ENCODE assay signal across 8 cellular contexts in genomic region chr19:37079238-37079637, GRCh38. TPM values are rescaled to one million over a fixed set of nuclear protein-coding genes. Genes with fewer than 3 reads are reported as not detected.
DNase-seq lines count a peak whose midpoint lies in the region; ATAC-seq and TF ChIP-seq lines count a peak whose summit lies in the region.

No MANE protein-coding gene starts in this region.

- no peak overlapping the region for H3K27ac ChIP-seq in CD4-positive, CD25-positive, alpha-beta regulatory T cell (ENCODE audit: insufficient read depth, low read length, poor library complexity, severe bottlenecking)
- H3K27ac ChIP-seq in Karpas-422 (ENCODE audit: low read length), result no peak overlapping the region

- H3K9me3 Mint-ChIP-seq in CD4-positive, CD25-positive, alpha-beta regulatory T cell, result peaks cover 0 to 22% (median 17%) of the 10 kb centered on the region in 7 donors
- peaks cover 36% of the 10 kb centered on the region for H3K9me3 Mint-ChIP-seq in chondrocyte (ENCODE audit: low read depth)
- peaks cover 65% of the 10 kb centered on the region for H3K9me3 Mint-ChIP-seq in nephron

- H3K4me3 ChIP-seq in CD4-positive, CD25-positive, alpha-beta regulatory T cell (ENCODE audit: low read depth, low read length), result peak overlapping the region; percentile 95
- H3K4me3 ChIP-seq in Karpas-422 (ENCODE audit: low read length), result peak overlapping the region; percentile 76

- H3K27me3 Mint-ChIP-seq in CD4-positive, CD25-positive, alpha-beta regulatory T cell, result no peaks in the 10 kb centered on the region
- H3K27me3 Mint-ChIP-seq in chondrocyte (ENCODE audit: low read depth) (no peaks in the 10 kb centered on the region), nephron (ENCODE audit: low read depth) (no peaks in the 10 kb centered on the region)

- peak overlapping the region; percentile 80 for H3K9ac ChIP-seq in Karpas-422 (ENCODE audit: low read length)

- no peak for ATAC-seq in CD4-positive, CD25-positive, alpha-beta regulatory T cell (ENCODE audit: low read depth in 2 of 2)
- ATAC-seq in HG03139 (IDR thresholded peaks at IDR 0.05; ENCODE audit: unreplicated experiment) (no peak), HG03521 (IDR thresholded peaks at IDR 0.05; ENCODE audit: unreplicated experiment) (no peak)

- H4K20me1 ChIP-seq in Karpas-422 (ENCODE audit: insufficient read depth, low read depth, low read length), result no peaks in the 10 kb centered on the region

- TF ChIP-seq CTCF in chondrocyte (IDR thresholded peaks at IDR 0.05), result no peak
- no peak for TF ChIP-seq CTCF in nephron (IDR thresholded peaks at IDR 0.05; ENCODE audit: unreplicated experiment in 3 of 3)
- no peak for TF ChIP-seq CTCF in GM13977 (IDR thresholded peaks at IDR 0.05; ENCODE audit: extremely low read depth, insufficient read depth, missing control alignments)

- peaks cover 27% of the 10 kb centered on the region for H3K36me3 Mint-ChIP-seq in CD4-positive, CD25-positive, alpha-beta regulatory T cell
- H3K36me3 Mint-ChIP-seq in chondrocyte (ENCODE audit: low read depth) (peaks cover 20% of the 10 kb centered on the region), nephron (ENCODE audit: low read depth) (peaks cover 74% of the 10 kb centered on the region)

- peak overlapping the region; percentile 69 for H3K4me2 ChIP-seq in Karpas-422 (ENCODE audit: low read depth, low read length, poor library complexity, severe bottlenecking)

- H3K9me3 ChIP-seq in CD4-positive, CD25-positive, alpha-beta regulatory T cell (ENCODE audit: control insufficient read depth in 2 of 2, low read length in 2 of 2), result peaks cover 22 to 27% of the 10 kb centered on the region in 2 experiments
- H3K9me3 ChIP-seq in Karpas-422 (ENCODE audit: low read length), result peaks cover 14% of the 10 kb centered on the region

- H3K79me2 ChIP-seq in Karpas-422 (ENCODE audit: low read length), result peaks cover 67% of the 10 kb centered on the region

- DNase-seq in CD4-positive, CD25-positive, alpha-beta regulatory T cell, result peak in 1 of 3 donors; percentile 7
- DNase-seq in Karpas-422 (no peak), chondrocyte (ENCODE audit: low spot score) (no peak), GM13977 (ENCODE audit: low spot score) (no peak), mucosa of gallbladder (ENCODE audit: low spot score) (no peak)

- peak overlapping the region; percentile 76 to 100 (median 98) for H3K27ac Mint-ChIP-seq in CD4-positive, CD25-positive, alpha-beta regulatory T cell
- no peak overlapping the region for H3K27ac Mint-ChIP-seq in chondrocyte (ENCODE audit: unreplicated experiment)
- H3K27ac Mint-ChIP-seq in nephron, result peak overlapping the region; percentile 92 to 96 (median 96)

- peaks cover 18% of the 10 kb centered on the region for H3K4me1 ChIP-seq in CD4-positive, CD25-positive, alpha-beta regulatory T cell (ENCODE audit: control insufficient read depth, insufficient read depth, low read length, poor library complexity, severe bottlenecking)
- peaks cover 13% of the 10 kb centered on the region for H3K4me1 ChIP-seq in Karpas-422 (ENCODE audit: low read length)

- H3K4me1 Mint-ChIP-seq in CD4-positive, CD25-positive, alpha-beta regulatory T cell, result peaks cover 18 to 39% (median 26%) of the 10 kb centered on the region in 4 donors
- H3K4me1 Mint-ChIP-seq in chondrocyte (ENCODE audit: low read depth) (peaks cover 28% of the 10 kb centered on the region), nephron (peaks cover 10% of the 10 kb centered on the region)

- no peaks in the 10 kb centered on the region for H3K27me3 ChIP-seq in CD4-positive, CD25-positive, alpha-beta regulatory T cell (ENCODE audit: control insufficient read depth, insufficient read depth, low read length)
- no peaks in the 10 kb centered on the region for H3K27me3 ChIP-seq in Karpas-422 (ENCODE audit: low read length)

- H3K9me2 ChIP-seq in Karpas-422 (replicated peaks; ENCODE audit: insufficient read depth, low read length), result no peaks in the 10 kb centered on the region

- in situ Hi-C loops in GM13977 (cut with MboI; ENCODE audit: low pct_unique_long_range_greater_than_20kb, low sequenced_read_pairs, unreplicated experiment), result no loop called here

- H2AFZ ChIP-seq in Karpas-422 (ENCODE audit: low read length), result no peak overlapping the region

- peaks cover 14% of the 10 kb centered on the region for H3K36me3 ChIP-seq in CD4-positive, CD25-positive, alpha-beta regulatory T cell (ENCODE audit: control insufficient read depth, insufficient read depth, low read length)
- H3K36me3 ChIP-seq in Karpas-422 (ENCODE audit: insufficient read depth, low read length), result peaks cover 28% of the 10 kb centered on the region

- H3K4me3 Mint-ChIP-seq in CD4-positive, CD25-positive, alpha-beta regulatory T cell, result peak overlapping the region; percentile 97 to 100 (median 98)
- H3K4me3 Mint-ChIP-seq in chondrocyte (ENCODE audit: unreplicated experiment), result peak overlapping the region; percentile 86
- peak overlapping the region; percentile 93 to 98 (median 98) for H3K4me3 Mint-ChIP-seq in nephron

RNA-seq across cellular contexts. Expression of gene ZNF420, which starts 1.0 kb away (rescaled TPM):
- total RNA-seq in CD4-positive, CD25-positive, alpha-beta regulatory T cell, result 8.2 TPM
- 10 to 100 TPM; 18.3 to 41.5 (median 28.0) TPM for polyA plus RNA-seq in CD4-positive, CD25-positive, alpha-beta regulatory T cell
- total RNA-seq in Karpas-422 (2014; rRNA removed; shearing (Covaris generic); ENCODE audit: low replicate concordance), result 14.8 and 15.1 TPM in 2 replicates
- 7.1 to 12.0 TPM (median 7.3 TPM) in 3 replicates for total RNA-seq in chondrocyte
- total RNA-seq in mucosa of gallbladder, result 13.8 TPM
